Comparison of ENCODE assay signal across 8 cellular contexts in the genomic region with DNA sequence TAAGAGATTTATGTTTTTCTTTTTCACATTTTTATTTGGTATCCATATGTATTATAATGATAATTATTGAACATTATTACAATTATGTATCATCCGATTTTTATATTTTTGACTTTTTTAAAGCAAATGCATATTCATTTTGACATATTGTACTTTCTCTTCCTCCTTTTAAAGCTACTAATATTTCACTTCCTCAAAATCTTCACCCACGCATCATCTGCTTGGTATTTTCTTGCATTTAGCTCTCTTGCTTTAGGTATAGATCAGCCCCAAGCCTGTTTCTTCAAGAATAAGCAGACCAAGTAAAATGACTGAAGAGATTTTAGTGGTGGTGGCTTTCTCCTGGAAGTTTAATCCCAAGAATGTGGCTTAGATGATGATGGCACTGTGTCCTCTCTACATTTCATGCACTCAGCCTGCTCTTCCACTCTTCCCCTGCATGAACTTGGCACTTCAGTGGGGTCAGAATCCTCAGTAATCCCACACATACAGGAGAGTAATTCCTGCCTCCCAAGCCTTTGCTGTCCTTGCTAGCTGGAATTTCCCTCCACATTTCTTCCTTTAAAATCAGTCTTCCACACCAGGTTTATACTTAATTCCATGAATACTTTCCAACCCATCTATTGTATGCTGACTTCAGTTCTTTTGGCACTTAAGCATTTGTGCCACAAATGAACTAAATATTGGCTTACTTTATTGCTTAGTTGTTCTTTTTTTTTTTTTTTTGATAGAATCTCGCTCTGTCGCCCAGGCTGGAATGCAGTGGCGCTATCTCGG. TPM values are rescaled to one million over a fixed set of nuclear protein-coding genes. Genes with fewer than 3 reads are reported as not detected.
DNase-seq lines count a peak whose midpoint lies in the region; ATAC-seq, FAIRE-seq and TF ChIP-seq lines count a peak whose summit lies in the region.

No MANE protein-coding gene starts in this region.

- TF ChIP-seq CTCF in K562 (IDR thresholded peaks at IDR 0.05 in 2 of 3, conservative IDR thresholded peaks at IDR 0.05 in 1 of 3; ENCODE audit: insufficient read depth in 2 of 3, low read depth in 1 of 3, low read length in 3 of 3): no peak

- H3K9me3 ChIP-seq in K562 (replicated peaks; ENCODE audit: control insufficient read depth, insufficient read depth, low read depth, low read length): no peaks in the 10 kb centered on the region

- no peak for TF ChIP-seq RAD21 in K562 (CRISPR knock-in tag; conservative IDR thresholded peaks at IDR 0.05 in 1 of 2, IDR thresholded peaks at IDR 0.05 in 1 of 2)

- peak; percentile 7 for DNase-seq in GF-D8 (lab: John Stamatoyannopoulos, UW)
- no peak for DNase-seq in K562 (ENCODE audit: extremely low read depth in 1 of 4, low spot score in 3 of 4)
- no peak for DNase-seq in activated CD4-positive, alpha-beta T cell treated with anti-CD3 and anti-CD28 coated beads, Interleukin-2, amount 50 U/mL, for 4 hours
- no peak for DNase-seq in left cardiac atrium
- DNase-seq in SW480 (ENCODE audit: low spot score): no peak
- no peak for DNase-seq in NCI-H774 (lab: John Stamatoyannopoulos, UW)

- intact Hi-C loops in K562 (cut with micrococcal nuclease): no loop called here
- intact Hi-C loops in left cardiac atrium (cut with DNase I): no loop called here

- TF ChIP-seq POLR2A in K562 (conservative IDR thresholded peaks at IDR 0.05): no peak

- peaks cover 3% of the 10 kb centered on the region for H3K9me1 ChIP-seq in K562 (ENCODE audit: control insufficient read depth, insufficient read depth, low read length)

- CTCF ChIA-PET in K562 (lab: Yijun Ruan, JAX; ENCODE audit: low intra/inter-chr PET ratio): no interaction called here

- H2AFZ ChIP-seq in K562 (ENCODE audit: low read depth, low read length): no peak overlapping the region

- H3K36me3 ChIP-seq in K562 (ENCODE audit: control insufficient read depth, insufficient read depth, low read length): peaks cover 7% of the 10 kb centered on the region

- H3K4me1 ChIP-seq in K562 (replicated peaks in 1 of 2; ENCODE audit: control insufficient read depth in 2 of 2, insufficient read depth in 2 of 2, low read length in 2 of 2): no peaks in the 10 kb centered on the region; a peak in 1 of 5 replicates

- no TSS peak for BruUV-seq in K562 (replicated peaks; lab: Mats Ljungman, UMichigan)

- peak overlapping the region in 1 of 2 experiments; percentile 31; a peak in 1 of 4 replicates for H3K9ac ChIP-seq in K562 (ENCODE audit: insufficient read depth in 1 of 2, low read depth in 2 of 2, low read length in 2 of 2)

- ATAC-seq in GM21390 (IDR thresholded peaks at IDR 0.05; ENCODE audit: unreplicated experiment) (peak; percentile 83), HG03439 (IDR thresholded peaks at IDR 0.05; ENCODE audit: unreplicated experiment) (peak; percentile 81), K562 (no peak), left cardiac atrium (no peak)

- no peaks in the 10 kb centered on the region for H4K20me1 ChIP-seq in K562 (replicated peaks; ENCODE audit: control insufficient read depth, insufficient read depth, low read length)

- no peak overlapping the region for H3K4me2 ChIP-seq in K562 (ENCODE audit: insufficient read depth, low read length)

- H3K79me2 ChIP-seq in K562 (ENCODE audit: control insufficient read depth, insufficient read depth, low read length): peaks cover 7% of the 10 kb centered on the region; the same call in 1 of the 3 replicates

- POLR2A ChIA-PET in K562 (lab: Yijun Ruan, JAX): interaction anchor here (0.6 to 1.4 kb wide), 6 partner anchors 8 to 107 kb away, joined by 3 to 4 read pairs (median 4); no protein-coding TSS in a partner anchor

- no peaks in the 10 kb centered on the region for H3K27me3 ChIP-seq in K562 (ENCODE audit: control insufficient read depth in 2 of 2, insufficient read depth in 2 of 2, low read length in 2 of 2)

- TF ChIP-seq EP300 in K562 (IDR thresholded peaks at IDR 0.05; ENCODE audit: low read length): no peak

- no peak overlapping the region for H3K27ac ChIP-seq in K562 (ENCODE audit: extremely low read depth, low read depth, low read length)

- FAIRE-seq in K562 (lab: Jason Lieb, UNC): no peak

- no peak overlapping the region for H3K4me3 ChIP-seq in K562

- WGBS in K562 (ENCODE audit: insufficient coverage, low coverage, missing lambda C conversion rate): 76% methylated on average over 6 of the region's 6 CpGs

- in situ Hi-C loops in K562 (cut with MboI): no loop called here

TF ChIP-seq in K562, 482 proteins besides CTCF, POLR2A, EP300 and RAD21 (continues in another document):
- TF ChIP-seq, protein P1, sequence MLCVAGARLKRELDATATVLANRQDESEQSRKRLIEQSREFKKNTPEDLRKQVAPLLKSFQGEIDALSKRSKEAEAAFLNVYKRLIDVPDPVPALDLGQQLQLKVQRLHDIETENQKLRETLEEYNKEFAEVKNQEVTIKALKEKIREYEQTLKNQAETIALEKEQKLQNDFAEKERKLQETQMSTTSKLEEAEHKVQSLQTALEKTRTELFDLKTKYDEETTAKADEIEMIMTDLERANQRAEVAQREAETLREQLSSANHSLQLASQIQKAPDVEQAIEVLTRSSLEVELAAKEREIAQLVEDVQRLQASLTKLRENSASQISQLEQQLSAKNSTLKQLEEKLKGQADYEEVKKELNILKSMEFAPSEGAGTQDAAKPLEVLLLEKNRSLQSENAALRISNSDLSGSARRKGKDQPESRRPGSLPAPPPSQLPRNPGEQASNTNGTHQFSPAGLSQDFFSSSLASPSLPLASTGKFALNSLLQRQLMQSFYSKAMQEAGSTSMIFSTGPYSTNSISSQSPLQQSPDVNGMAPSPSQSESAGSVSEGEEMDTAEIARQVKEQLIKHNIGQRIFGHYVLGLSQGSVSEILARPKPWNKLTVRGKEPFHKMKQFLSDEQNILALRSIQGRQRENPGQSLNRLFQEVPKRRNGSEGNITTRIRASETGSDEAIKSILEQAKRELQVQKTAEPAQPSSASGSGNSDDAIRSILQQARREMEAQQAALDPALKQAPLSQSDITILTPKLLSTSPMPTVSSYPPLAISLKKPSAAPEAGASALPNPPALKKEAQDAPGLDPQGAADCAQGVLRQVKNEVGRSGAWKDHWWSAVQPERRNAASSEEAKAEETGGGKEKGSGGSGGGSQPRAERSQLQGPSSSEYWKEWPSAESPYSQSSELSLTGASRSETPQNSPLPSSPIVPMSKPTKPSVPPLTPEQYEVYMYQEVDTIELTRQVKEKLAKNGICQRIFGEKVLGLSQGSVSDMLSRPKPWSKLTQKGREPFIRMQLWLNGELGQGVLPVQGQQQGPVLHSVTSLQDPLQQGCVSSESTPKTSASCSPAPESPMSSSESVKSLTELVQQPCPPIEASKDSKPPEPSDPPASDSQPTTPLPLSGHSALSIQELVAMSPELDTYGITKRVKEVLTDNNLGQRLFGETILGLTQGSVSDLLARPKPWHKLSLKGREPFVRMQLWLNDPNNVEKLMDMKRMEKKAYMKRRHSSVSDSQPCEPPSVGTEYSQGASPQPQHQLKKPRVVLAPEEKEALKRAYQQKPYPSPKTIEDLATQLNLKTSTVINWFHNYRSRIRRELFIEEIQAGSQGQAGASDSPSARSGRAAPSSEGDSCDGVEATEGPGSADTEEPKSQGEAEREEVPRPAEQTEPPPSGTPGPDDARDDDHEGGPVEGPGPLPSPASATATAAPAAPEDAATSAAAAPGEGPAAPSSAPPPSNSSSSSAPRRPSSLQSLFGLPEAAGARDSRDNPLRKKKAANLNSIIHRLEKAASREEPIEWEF (CRISPR knock-in tag; IDR thresholded peaks at IDR 0.05): no peak
- TF ChIP-seq ZNF212 (CRISPR knock-in tag; IDR thresholded peaks at IDR 0.05): no peak
- TF ChIP-seq HNRNPUL1 (IDR thresholded peaks at IDR 0.05; ENCODE audit: low read length): no peak

RNA-seq across cellular contexts. Expression of a gene that starts 8.2 kb away (rescaled TPM):
- 6.1 and 37.7 TPM in 2 replicates for total RNA-seq in K562 (2011; cell fraction: chromatin; rRNA removed; ENCODE audit: low replicate concordance)
- 4.8 and 5.7 TPM in 2 replicates for total RNA-seq in K562 (2011; cell fraction: nucleolus; rRNA removed)
- 10.2 and 13.4 TPM in 2 replicates for total RNA-seq in K562 (2011; cell fraction: nucleoplasm; rRNA removed)
- total RNA-seq in K562 (2014; rRNA removed) (6.7 and 10.6 TPM in 2 replicates), K562 (2014; rRNA removed; fragmentation: Illumina TruSeq; extraction: Trizol) (14.6 and 16.9 TPM in 2 replicates), K562 (2015; rRNA removed; fragmentation: Illumina TruSeq; extraction: Trizol) (9.3 and 12.7 TPM in 2 replicates), K562 (2021) (13.8 TPM in 2 replicates), left cardiac atrium (10 to 100 TPM; 18.4 to 24.8 TPM)
- polyA plus RNA-seq in K562 (2011; rRNA removed) (8.9 and 9.3 TPM in 2 replicates), K562 (2014; fragmentation: Illumina TruSeq; extraction: Trizol) (11.2 and 13.6 TPM in 2 replicates), K562 (2014; fragmentation: Nextera tagmentation; extraction: Ambion mirVana) (1 to 10 TPM; 5.8 to 7.0 TPM), K562 (2014; rRNA removed) (8.5 and 11.0 TPM in 2 replicates)
- 4.6 and 7.1 TPM in 2 replicates for polyA plus RNA-seq in K562 (2011; cell fraction: cytosol; rRNA removed)
- 6.2 and 6.6 TPM in 2 replicates for polyA plus RNA-seq in K562 (2011; cell fraction: nucleus; rRNA removed)
- polyA plus RNA-seq in K562 (2012): 10.0 and 22.1 TPM in 2 replicates
- polyA minus RNA-seq in K562 (2011; rRNA and poly(A)+ RNA removed): 33.3 and 40.5 TPM in 2 replicates
- polyA minus RNA-seq in K562 (2011; cell fraction: cytosol; rRNA and poly(A)+ RNA removed): 10.1 and 10.2 TPM in 2 replicates
- polyA minus RNA-seq in K562 (2011; cell fraction: nucleus; rRNA and poly(A)+ RNA removed): 6.5 and 10.6 TPM in 2 replicates

RNA-seq across cellular contexts. Expression of a gene that starts 49.5 kb away (rescaled TPM):
- total RNA-seq in K562 (2011; cell fraction: chromatin; rRNA removed; ENCODE audit: low replicate concordance): not detected in 2 replicates
- total RNA-seq in K562 (2011; cell fraction: nucleolus; rRNA removed): not detected in 2 replicates
- not detected in 2 replicates for total RNA-seq in K562 (2011; cell fraction: nucleoplasm; rRNA removed)
- total RNA-seq in K562 (2014; rRNA removed) (not detected in 2 replicates), K562 (2014; rRNA removed; fragmentation: Illumina TruSeq; extraction: Trizol) (not detected in 2 replicates), K562 (2015; rRNA removed; fragmentation: Illumina TruSeq; extraction: Trizol) (not detected in 2 replicates), K562 (2021) (0.07 TPM in 1 of 2 replicates, not detected in the other), left cardiac atrium (1 to 10 TPM; 2.1 to 2.5 TPM)
- polyA plus RNA-seq in K562 (2011; rRNA removed) (0.03 and 0.07 TPM in 2 replicates), K562 (2014; fragmentation: Illumina TruSeq; extraction: Trizol) (0.04 and 0.12 TPM in 2 replicates), K562 (2014; fragmentation: Nextera tagmentation; extraction: Ambion mirVana) (under 1 TPM in 1 of 2 experiments, not detected in 1; 0.03 TPM), K562 (2014; rRNA removed) (0.07 TPM in 1 of 2 replicates, not detected in the other)
- 0.03 and 0.36 TPM in 2 replicates for polyA plus RNA-seq in K562 (2011; cell fraction: cytosol; rRNA removed)
- polyA plus RNA-seq in K562 (2011; cell fraction: nucleus; rRNA removed): 0.04 and 0.31 TPM in 2 replicates
- polyA plus RNA-seq in K562 (2012): 0.05 TPM in 1 of 2 replicates, not detected in the other
- not detected in 2 replicates for polyA minus RNA-seq in K562 (2011; rRNA and poly(A)+ RNA removed)
- 0.29 TPM in 1 of 2 replicates, not detected in the other for polyA minus RNA-seq in K562 (2011; cell fraction: cytosol; rRNA and poly(A)+ RNA removed)
- not detected in 2 replicates for polyA minus RNA-seq in K562 (2011; cell fraction: nucleus; rRNA and poly(A)+ RNA removed)

Comparison
In these comparisons a context has a peak if more than half of its experiments do, and no peak if none do; other contexts are left out.
1. ATAC-seq: peak in GM21390 (single experiment) and HG03439 (single experiment); none in K562 (single experiment) and left cardiac atrium (0 of 2).